ENCODE assay signal across 14 cellular contexts in the genomic region with DNA sequence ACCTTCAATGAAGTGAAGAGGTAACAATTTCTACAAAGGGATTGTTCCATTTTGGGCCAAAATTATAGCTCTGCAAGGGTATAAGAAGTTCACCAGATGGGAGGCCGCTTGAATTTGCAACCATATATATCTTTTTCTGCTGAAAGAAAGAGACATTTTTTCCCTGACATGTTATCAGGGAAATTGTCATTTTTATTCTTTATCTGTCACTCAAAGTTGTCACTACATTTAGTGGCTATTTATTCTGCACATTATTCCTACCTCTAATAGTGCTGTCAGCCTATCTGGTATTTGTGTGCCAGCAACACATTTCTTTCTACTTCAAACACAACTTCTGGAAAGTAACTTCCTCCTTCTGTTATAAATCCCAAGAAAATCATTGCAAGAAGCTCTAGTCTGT.
"Had no signal": no experiment of that assay in that cellular context is flagged by ENCODE, and none has a peak within 500 bp of the region (broad histone marks: within the 10 kb centered on the region; RNA-seq: fewer than 3 reads in every experiment).

No MANE protein-coding gene starts in this region.

- H3K4me3 ChIP-seq: body of pancreas, thyroid gland had no signal

- DNase-seq: activated B cell treated with CpG ODN at 0.5 μM for 24 hours; activated CD4-positive, alpha-beta memory T cell treated with anti-CD3 and anti-CD28 coated beads for 36 hours; activated CD4-positive, alpha-beta T cell treated with anti-CD3 and anti-CD28 coated beads for 4 hours; activated naive CD4-positive, alpha-beta T cell treated with anti-CD3 and anti-CD28 coated beads for 36 hours; body of pancreas; foreskin fibroblast; occipital lobe; stimulated activated CD4-positive, alpha-beta T cell treated with anti-CD3 and anti-CD28 coated beads, Interleukin-12 subunit alpha, Interleukin-12 subunit beta, amount 100 ng/mL, for 4 hours; stimulated activated CD4-positive, alpha-beta T cell treated with anti-CD3 and anti-CD28 coated beads, Interleukin-1b, Interleukin-23, amount 100 ng/mL, for 48 hours; stimulated activated CD8-positive, alpha-beta memory T cell treated with anti-CD3 and anti-CD28 coated beads, Interleukin-4, amount 100 ng/mL, for 48 hours; stimulated activated naive CD4-positive, alpha-beta T cell; T-helper 2 cell; thyroid gland had no signal

- H3K27me3 ChIP-seq: body of pancreas, thyroid gland had no signal

- H3K4me1 ChIP-seq: body of pancreas, thyroid gland had no signal

- H3K27ac ChIP-seq: body of pancreas, epithelial cell of prostate, thyroid gland had no signal

- H3K36me3 ChIP-seq: thyroid gland had no signal
